Comparison of ENCODE assay signal across 11 cellular contexts in the genomic region with DNA sequence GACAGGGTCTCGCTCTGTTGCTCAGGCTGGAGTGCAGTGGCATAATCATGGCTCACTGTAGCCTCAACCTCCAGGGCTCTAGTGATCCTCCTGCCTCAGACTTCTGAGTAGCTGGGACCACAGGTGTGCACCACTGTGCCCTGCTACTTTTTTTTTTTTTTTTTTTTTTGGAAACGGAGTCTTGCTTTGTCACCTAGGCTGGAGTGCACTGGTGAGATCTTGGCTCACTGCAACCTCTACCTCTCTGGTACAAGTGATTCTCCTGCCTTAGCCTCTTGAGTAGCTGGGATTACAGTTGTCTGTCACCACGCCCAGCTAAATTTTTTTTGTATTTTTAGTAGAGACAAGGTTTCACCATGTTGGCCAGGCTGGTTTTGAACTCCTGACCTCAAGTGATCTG. TPM values are rescaled to one million over a fixed set of nuclear protein-coding genes. Genes with fewer than 3 reads are reported as not detected.
"Had no signal": no experiment of that assay in that cellular context is flagged by ENCODE, and none has a peak within 500 bp of the region (broad histone marks: within the 10 kb centered on the region; RNA-seq: fewer than 3 reads in every experiment).

No MANE protein-coding gene starts in this region.

RNA-seq across cellular contexts. Expression of gene SFTA2, which starts 4.9 kb away (rescaled TPM):
- total RNA-seq: activated B cell treated with CpG ODN at 0.5 μM for 24 hours; activated CD4-positive, alpha-beta memory T cell treated with anti-CD3 and anti-CD28 coated beads for 36 hours; activated naive CD4-positive, alpha-beta T cell treated with anti-CD3 and anti-CD28 coated beads for 36 hours; activated naive CD4-positive, alpha-beta T cell treated with anti-CD3 and anti-CD28 coated beads, Interleukin-2, amount 50 U/mL, for 72 hours; activated T-helper 1 cell treated with anti-CD3 and anti-CD28 coated beads, Interleukin-12 subunit alpha, Interleukin-12 subunit beta, Interleukin-2, Interleukin-4 antibody, amounts not matched to agents 30 ng/mL and 10 ng/mL and 1 ng/mL, durations not matched to agents 14 hours and 24 hours and 36 hours; astrocyte; LHCN-M2; PC-3; Peyer's patch; Right ventricle myocardium superior had no signal

RNA-seq across cellular contexts. Expression of gene MUCL3, which starts 13.7 kb away (rescaled TPM):
- total RNA-seq: activated B cell treated with CpG ODN at 0.5 μM for 24 hours; activated CD4-positive, alpha-beta memory T cell treated with anti-CD3 and anti-CD28 coated beads for 36 hours; activated naive CD4-positive, alpha-beta T cell treated with anti-CD3 and anti-CD28 coated beads for 36 hours; activated naive CD4-positive, alpha-beta T cell treated with anti-CD3 and anti-CD28 coated beads, Interleukin-2, amount 50 U/mL, for 72 hours; activated T-helper 1 cell treated with anti-CD3 and anti-CD28 coated beads, Interleukin-12 subunit alpha, Interleukin-12 subunit beta, Interleukin-2, Interleukin-4 antibody, amounts not matched to agents 30 ng/mL and 10 ng/mL and 1 ng/mL, durations not matched to agents 14 hours and 24 hours and 36 hours; adrenal gland; astrocyte; LHCN-M2; Right ventricle myocardium superior had no signal
